ENCODE assay signal across 1 cellular context in the genomic region with DNA sequence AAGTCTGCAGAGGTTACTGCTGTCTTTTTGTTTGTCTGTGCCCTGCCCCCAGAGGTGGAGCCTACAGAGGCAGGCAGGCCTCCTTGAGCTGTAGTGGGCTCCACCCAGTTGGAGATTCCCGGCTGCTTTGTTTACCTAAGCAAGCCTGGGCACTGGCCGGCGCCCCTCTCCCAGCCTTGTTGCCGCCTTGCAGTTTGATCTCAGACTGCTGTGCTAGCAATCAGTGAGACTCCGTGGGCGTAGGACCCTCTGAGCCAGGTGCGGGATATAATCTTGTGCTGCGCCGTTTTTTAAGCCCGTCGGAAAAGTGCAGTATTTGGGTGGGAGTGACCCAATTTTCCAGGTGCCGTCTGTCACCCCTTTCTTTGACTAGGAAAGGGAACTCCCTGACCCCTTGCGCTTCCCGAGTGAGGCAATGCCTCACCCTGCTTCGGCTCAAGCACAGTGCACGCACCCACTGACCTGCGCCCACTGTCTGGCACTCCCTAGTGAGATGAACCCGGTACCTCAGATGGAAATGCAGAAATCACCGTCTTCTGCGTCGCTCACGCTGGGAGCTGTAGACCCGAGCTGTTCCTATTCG.
TF ChIP-seq lines count a peak whose summit lies in the region.
"Not testable (repeated sequence)": the region's sequence is repeated elsewhere in the genome, so short reads cannot be mapped to it uniquely, and the experiment has no call there.

No MANE protein-coding gene starts in this region.

TF ChIP-seq in HepG2, 621 proteins besides CTCF, POLR2A, EP300 and RAD21:
- TF ChIP-seq FOXA1 (IDR thresholded peaks at IDR 0.05), result not testable (repeated sequence)
- TF ChIP-seq FOXA1 (CRISPR knock-in tag; IDR thresholded peaks at IDR 0.05), result peak; percentile 44
